8 cellular contexts compared by ENCODE assay signal in genomic region chr2:64204006-64204632, GRCh38. TPM values are rescaled to one million over a fixed set of nuclear protein-coding genes. Genes with fewer than 3 reads are reported as not detected.
A peak's percentile ranks its signal among the peaks of the same experiment; 100 is the strongest.
DNase-seq lines count a peak whose midpoint lies in the region; ATAC-seq and TF ChIP-seq lines count a peak whose summit lies in the region.

No MANE protein-coding gene starts in this region.

- DNase-seq in CD1c-positive myeloid dendritic cell (ENCODE audit: extremely low spot score) (peak; percentile 76), endothelial cell (ENCODE audit: low spot score) (no peak), naive B cell (peak; percentile 51), tibial artery (peak in 1 of 2 donors; percentile 30), NCI-H69 (lab: John Stamatoyannopoulos, UW) (no peak)
- DNase-seq in activated CD4-positive, alpha-beta T cell treated with anti-CD3 and anti-CD28 coated beads, Interleukin-2, amount 50 U/mL, for 1 hour, result peak; percentile 23

- H3K27ac ChIP-seq in tibial artery, result peak overlapping the region; percentile 88

- H3K4me3 Mint-ChIP-seq in endothelial cell (ENCODE audit: unreplicated experiment) (no peak overlapping the region), naive B cell (peak overlapping the region; percentile 44 to 90 (median 73))

- H3K27me3 Mint-ChIP-seq in endothelial cell (ENCODE audit: unreplicated experiment) (peaks cover 2% of the 10 kb centered on the region), naive B cell (no peaks in the 10 kb centered on the region)

- no peaks in the 10 kb centered on the region for H3K9me3 ChIP-seq in tibial artery

- peak overlapping the region; percentile 88 for H3K27ac Mint-ChIP-seq in endothelial cell (ENCODE audit: unreplicated experiment)
- H3K27ac Mint-ChIP-seq in naive B cell, result peak overlapping the region; percentile 82 to 98 (median 94)

- TF ChIP-seq CTCF in endothelial cell (IDR thresholded peaks at IDR 0.05; ENCODE audit: unreplicated experiment) (no peak), tibial artery (IDR thresholded peaks at IDR 0.05) (no peak)

- ATAC-seq in GM19395 (IDR thresholded peaks at IDR 0.05; ENCODE audit: unreplicated experiment), result peak; percentile 59
- peak; percentile 82 for ATAC-seq in HG03442 (IDR thresholded peaks at IDR 0.05; ENCODE audit: unreplicated experiment)
- peak; percentile 87 for ATAC-seq in naive B cell (ENCODE audit: low read depth in 2 of 2)

- H3K4me3 ChIP-seq in tibial artery, result peak overlapping the region; percentile 26 to 38

- peaks cover 0 to 48% (median 31%) of the 10 kb centered on the region in 4 donors for H3K4me1 ChIP-seq in tibial artery

- H3K27me3 ChIP-seq in tibial artery, result no peaks in the 10 kb centered on the region

- H3K4me1 Mint-ChIP-seq in endothelial cell (ENCODE audit: unreplicated experiment), result peaks cover 15% of the 10 kb centered on the region
- H3K4me1 Mint-ChIP-seq in naive B cell, result peaks cover 26 to 56% (median 39%) of the 10 kb centered on the region in 3 donors

- no peaks in the 10 kb centered on the region for H3K36me3 ChIP-seq in tibial artery

- no peaks in the 10 kb centered on the region for H3K36me3 Mint-ChIP-seq in endothelial cell (ENCODE audit: low read depth, unreplicated experiment)
- H3K36me3 Mint-ChIP-seq in naive B cell, result no peaks in the 10 kb centered on the region

- H3K9me3 Mint-ChIP-seq in endothelial cell (ENCODE audit: unreplicated experiment) (no peaks in the 10 kb centered on the region), naive B cell (no peaks in the 10 kb centered on the region)

- intact Hi-C loops in tibial artery (cut with DNase I; ENCODE audit: low total_unique reads), result loop anchor here (10.0 kb wide), 1 partner anchor 59 kb away; the partner anchor contains the start of gene PELI1

RNA-seq across cellular contexts. Expression of gene PELI1, which starts 59.9 kb away (rescaled TPM):
- 46.4 TPM for total RNA-seq in endothelial cell (ENCODE audit: unreplicated experiment)
- 10 to 100 TPM; 19.6 to 52.1 (median 28.9) TPM for polyA plus RNA-seq in naive B cell (ENCODE audit: low read depth in 6 of 6)

Comparison
In these comparisons a context has a peak if more than half of its experiments do, and no peak if none do; other contexts are left out.
1. DNase-seq: peak in CD1c-positive myeloid dendritic cell (single experiment), activated CD4-positive, alpha-beta T cell treated with anti-CD3 and anti-CD28 coated beads, Interleukin-2, amount 50 U/mL, for 1 hour (single experiment) and naive B cell (single experiment); none in endothelial cell (single experiment) and NCI-H69 (single experiment).
2. Peak in every context shown above with its lines, with median percentiles within 50 percentile points of each other: ATAC-seq.